Comparison of ENCODE assay signal across 2 cellular contexts in genomic region chr7:140383954-140384713, GRCh38.
TF ChIP-seq lines count a peak whose summit lies in the region.

No MANE protein-coding gene starts in this region.

TF ChIP-seq in HepG2, 621 proteins besides CTCF, POLR2A, EP300 and RAD21:
- TF ChIP-seq KDM2A (CRISPR knock-in tag; IDR thresholded peaks at IDR 0.05; ENCODE audit: borderline replicate concordance, low read depth) (no peak), CHD4 (IDR thresholded peaks at IDR 0.05; ENCODE audit: borderline replicate concordance, low read length) (no peak), TAF15 (IDR thresholded peaks at IDR 0.05; ENCODE audit: low read depth, low read length, poor library complexity, severe bottlenecking) (no peak), ZNF121 (CRISPR knock-in tag; IDR thresholded peaks at IDR 0.05) (peak; percentile 55; the same call in 1 of the 2 replicates), ZNF326 (CRISPR knock-in tag; IDR thresholded peaks at IDR 0.05; ENCODE audit: borderline replicate concordance) (no peak)

TF ChIP-seq in K562, 482 proteins besides CTCF, POLR2A, EP300 and RAD21:
- no peak for TF ChIP-seq CREBBP (IDR thresholded peaks at IDR 0.05; ENCODE audit: low read depth, low read length)
- no peak for TF ChIP-seq BRF1 (IDR thresholded peaks at IDR 0.05; ENCODE audit: borderline replicate concordance, extremely low read depth, insufficient read length)
- no peak for TF ChIP-seq ZNF695 (CRISPR knock-in tag; IDR thresholded peaks at IDR 0.05)
- TF ChIP-seq ZNF384 (IDR thresholded peaks at IDR 0.05; ENCODE audit: low read depth, low read length): no peak
- TF ChIP-seq SRSF3 (IDR thresholded peaks at IDR 0.05; ENCODE audit: insufficient read depth, low read length): no peak
- no peak for TF ChIP-seq ZNF780A (CRISPR knock-in tag; IDR thresholded peaks at IDR 0.05)
- peak; percentile 12 for TF ChIP-seq RBM25 (IDR thresholded peaks at IDR 0.05; ENCODE audit: low read depth, low read length, severe bottlenecking)
- TF ChIP-seq ZNF121 (CRISPR knock-in tag; conservative IDR thresholded peaks at IDR 0.05): peak; percentile 84
- TF ChIP-seq MAZ (CRISPR knock-in tag; conservative IDR thresholded peaks at IDR 0.05 in 1 of 2, IDR thresholded peaks at IDR 0.05 in 1 of 2): no peak
- no peak for TF ChIP-seq ARID4B (CRISPR knock-in tag; IDR thresholded peaks at IDR 0.05)
- TF ChIP-seq HCFC1 (IDR thresholded peaks at IDR 0.05; ENCODE audit: low read depth, low read length): no peak
- no peak for TF ChIP-seq HOMEZ (CRISPR knock-in tag; IDR thresholded peaks at IDR 0.05)
